Comparison of ENCODE assay signal across 8 cellular contexts in genomic region chr11:106021181-106021966, GRCh38. TPM values are rescaled to one million over a fixed set of nuclear protein-coding genes. Genes with fewer than 3 reads are reported as not detected.
A peak's percentile ranks its signal among the peaks of the same experiment; 100 is the strongest.
DNase-seq lines count a peak whose midpoint lies in the region; ATAC-seq lines count a peak whose summit lies in the region.

No MANE protein-coding gene starts in this region.

- intact Hi-C loops in aorta (cut with DNase I): loop anchor here in 1 of 2 donors (5.0 kb wide), 1 partner anchor 56 kb away; the partner anchor contains the start of genes AASDHPPT and KBTBD3

- no peak overlapping the region for H3K27ac ChIP-seq in aorta (ENCODE audit: low read depth in 1 of 2, low read length in 2 of 2)

- CTCF ChIA-PET in activated CD4-positive, alpha-beta T cell treated with anti-CD3 and anti-CD28 coated beads, Interleukin-2, amount 10 ng/mL, durations not matched to agents 7 days and 5 days (lab: Charles Lee): interaction anchor here (1.1 kb wide), 1 partner anchor 60 kb away, joined by 3 read pairs; no protein-coding TSS in a partner anchor

- no peaks in the 10 kb centered on the region for H3K9me3 ChIP-seq in mononuclear cell (ENCODE audit: low read depth, low read length)
- no peaks in the 10 kb centered on the region for H3K9me3 ChIP-seq in aorta (ENCODE audit: control insufficient read depth, low read length)

- H3K4me1 ChIP-seq in mononuclear cell (ENCODE audit: insufficient read depth, low read length) (peaks cover 21% of the 10 kb centered on the region), aorta (ENCODE audit: control insufficient read depth in 1 of 2, insufficient read depth in 2 of 2, low read length in 2 of 2) (peaks cover 0 to 3% of the 10 kb centered on the region in 2 donors)

- peaks cover 12% of the 10 kb centered on the region for H3K27me3 Mint-ChIP-seq in activated CD4-positive, alpha-beta T cell treated with anti-CD3 and anti-CD28 coated beads, Interleukin-2, amount 10 ng/mL, durations not matched to agents 7 days and 5 days

- DNase-seq in activated CD4-positive, alpha-beta T cell treated with anti-CD3 and anti-CD28 coated beads, Interleukin-2, amount 10 ng/mL, durations not matched to agents 7 days and 5 days: no peak
- DNase-seq in activated CD4-positive, alpha-beta T cell treated with anti-CD3 and anti-CD28 coated beads, Interleukin-2, amount 50 U/mL, for 1 hour: no peak
- DNase-seq in NCI-H69 (lab: John Stamatoyannopoulos, UW) (peak; percentile 75), dedifferentiated amniotic fluid mesenchymal stem cell (ENCODE audit: extremely low spot score) (peak; percentile 70), aorta (no peak), hepatic stellate cell (ENCODE audit: low spot score) (no peak)

- peak overlapping the region; percentile 91 for H3K27ac Mint-ChIP-seq in activated CD4-positive, alpha-beta T cell treated with anti-CD3 and anti-CD28 coated beads, Interleukin-2, amount 10 ng/mL, durations not matched to agents 7 days and 5 days

- H3K27me3 ChIP-seq in mononuclear cell (ENCODE audit: insufficient read depth, low read length) (peaks cover 5% of the 10 kb centered on the region), aorta (ENCODE audit: control insufficient read depth in 1 of 2, insufficient read depth in 2 of 2, low read length in 1 of 2) (no peaks in the 10 kb centered on the region)

- H3K9me3 Mint-ChIP-seq in activated CD4-positive, alpha-beta T cell treated with anti-CD3 and anti-CD28 coated beads, Interleukin-2, amount 10 ng/mL, durations not matched to agents 7 days and 5 days: peaks cover 4% of the 10 kb centered on the region

- POLR2A ChIA-PET in activated CD4-positive, alpha-beta T cell treated with anti-CD3 and anti-CD28 coated beads, Interleukin-2, amount 10 ng/mL, durations not matched to agents 7 days and 5 days (lab: Charles Lee): no interaction called here

- H3K4me3 ChIP-seq in mononuclear cell (ENCODE audit: low read length) (peak overlapping the region; percentile 83), aorta (ENCODE audit: low read length in 2 of 2) (peak overlapping the region; percentile 59 to 69)

- no peaks in the 10 kb centered on the region for H3K36me3 ChIP-seq in aorta (ENCODE audit: control insufficient read depth in 1 of 2, insufficient read depth in 2 of 2, low read length in 1 of 2)

- ATAC-seq in HG02840 (IDR thresholded peaks at IDR 0.05; ENCODE audit: low FRiP score, unreplicated experiment): peak; percentile 16
- peak; percentile 4 for ATAC-seq in aorta (ENCODE audit: low FRiP score)

- H3K4me1 Mint-ChIP-seq in activated CD4-positive, alpha-beta T cell treated with anti-CD3 and anti-CD28 coated beads, Interleukin-2, amount 10 ng/mL, durations not matched to agents 7 days and 5 days: peaks cover 43% of the 10 kb centered on the region

- peak overlapping the region; percentile 93 for H3K4me3 Mint-ChIP-seq in activated CD4-positive, alpha-beta T cell treated with anti-CD3 and anti-CD28 coated beads, Interleukin-2, amount 10 ng/mL, durations not matched to agents 7 days and 5 days

- H3K36me3 Mint-ChIP-seq in activated CD4-positive, alpha-beta T cell treated with anti-CD3 and anti-CD28 coated beads, Interleukin-2, amount 10 ng/mL, durations not matched to agents 7 days and 5 days (ENCODE audit: low read depth): peaks cover 23% of the 10 kb centered on the region

- WGBS in aorta, 2 donors: 13 to 14% methylated on average over 18 of the region's 18 CpGs

RNA-seq across cellular contexts. Expression of gene MSANTD4, which starts 0.7 kb away (rescaled TPM):
- 10 to 100 TPM; 15.1 to 15.4 TPM for total RNA-seq in activated CD4-positive, alpha-beta T cell treated with anti-CD3 and anti-CD28 coated beads, Interleukin-2, amount 10 ng/mL, durations not matched to agents 7 days and 5 days
- total RNA-seq in mononuclear cell (9.7 TPM), aorta (10 to 100 TPM; 18.4 to 21.6 TPM)
- polyA plus RNA-seq in aorta: 1 to 10 TPM; 9.1 to 9.7 TPM

RNA-seq across cellular contexts. Expression of gene KBTBD3, which starts 55.8 kb away (rescaled TPM):
- total RNA-seq in activated CD4-positive, alpha-beta T cell treated with anti-CD3 and anti-CD28 coated beads, Interleukin-2, amount 10 ng/mL, durations not matched to agents 7 days and 5 days: 1 to 10 TPM; 7.5 to 8.6 TPM
- total RNA-seq in mononuclear cell: 4.7 TPM
- 1 to 10 TPM; 9.7 to 9.9 TPM for total RNA-seq in aorta
- polyA plus RNA-seq in aorta: 10 to 100 TPM in 1 of 2 donors, 1 to 10 TPM in 1; 4.5 to 16.2 TPM

RNA-seq across cellular contexts. Expression of gene AASDHPPT, which starts 56.1 kb away (rescaled TPM):
- 10 to 100 TPM; 30.5 to 35.2 TPM for total RNA-seq in activated CD4-positive, alpha-beta T cell treated with anti-CD3 and anti-CD28 coated beads, Interleukin-2, amount 10 ng/mL, durations not matched to agents 7 days and 5 days
- total RNA-seq in mononuclear cell (25.6 TPM), aorta (10 to 100 TPM; 20.0 to 23.4 TPM)
- 10 to 100 TPM; 11.1 to 12.8 TPM for polyA plus RNA-seq in aorta

Comparison
In these comparisons a context has a peak if more than half of its experiments do, and no peak if none do; other contexts are left out.
1. DNase-seq: peak in NCI-H69 (single experiment) and dedifferentiated amniotic fluid mesenchymal stem cell (single experiment); none in activated CD4-positive, alpha-beta T cell treated with anti-CD3 and anti-CD28 coated beads, Interleukin-2, amount 10 ng/mL, durations not matched to agents 7 days and 5 days (single experiment), activated CD4-positive, alpha-beta T cell treated with anti-CD3 and anti-CD28 coated beads, Interleukin-2, amount 50 U/mL, for 1 hour (single experiment), aorta (0 of 2) and hepatic stellate cell (single experiment).